ENCODE assay signal across 1 cellular context in genomic region chr1:2547210-2548067, GRCh38.
A peak's percentile ranks its signal among the peaks of the same experiment; 100 is the strongest.
TF ChIP-seq lines count a peak whose summit lies in the region.

No MANE protein-coding gene starts in this region.

TF ChIP-seq in HEK293, 187 proteins besides CTCF, POLR2A, EP300 and RAD21 (continued from another document and continues in another):
- no peak for TF ChIP-seq PRDM4 (tag by site-specific recombination; IDR thresholded peaks at IDR 0.05)
- TF ChIP-seq OVOL3 (tag by site-specific recombination; IDR thresholded peaks at IDR 0.05), result no peak
- TF ChIP-seq ZNF202 (tag by site-specific recombination; IDR thresholded peaks at IDR 0.05; ENCODE audit: borderline replicate concordance), result no peak
- TF ChIP-seq GLI2 (tag by site-specific recombination; IDR thresholded peaks at IDR 0.05; ENCODE audit: borderline replicate concordance, low read depth), result no peak
- TF ChIP-seq ZNF747 (tag by site-specific recombination; IDR thresholded peaks at IDR 0.05), result no peak
- no peak for TF ChIP-seq ZNF704 (tag by site-specific recombination; IDR thresholded peaks at IDR 0.05)
- TF ChIP-seq ZNF777 (tag by site-specific recombination; IDR thresholded peaks at IDR 0.05; ENCODE audit: borderline replicate concordance), result no peak
- TF ChIP-seq KLF17 (tag by site-specific recombination; IDR thresholded peaks at IDR 0.05), result no peak; the same call in 1 of the 2 replicates
- TF ChIP-seq ZNF404 (tag by site-specific recombination; IDR thresholded peaks at IDR 0.05), result no peak
- TF ChIP-seq ZBTB7A (tag by site-specific recombination; IDR thresholded peaks at IDR 0.05; ENCODE audit: low read depth), result no peak
- TF ChIP-seq ZSCAN18 (tag by site-specific recombination; IDR thresholded peaks at IDR 0.05), result no peak
- TF ChIP-seq ATF2 (tag by site-specific recombination; IDR thresholded peaks at IDR 0.05; ENCODE audit: low read depth), result no peak
- TF ChIP-seq ZFP37 (tag by site-specific recombination; IDR thresholded peaks at IDR 0.05), result no peak
- TF ChIP-seq ZNF791 (tag by site-specific recombination; IDR thresholded peaks at IDR 0.05), result no peak
- TF ChIP-seq ZNF701 (tag by site-specific recombination; IDR thresholded peaks at IDR 0.05), result no peak
- TF ChIP-seq ZNF292 (tag by site-specific recombination; IDR thresholded peaks at IDR 0.05; ENCODE audit: borderline replicate concordance, low read depth), result no peak
- TF ChIP-seq ZSCAN5A (tag by site-specific recombination; IDR thresholded peaks at IDR 0.05), result no peak
- TF ChIP-seq ZNF10 (tag by site-specific recombination; IDR thresholded peaks at IDR 0.05), result no peak
- no peak for TF ChIP-seq ZNF670 (tag by site-specific recombination; IDR thresholded peaks at IDR 0.05; ENCODE audit: low read depth)
- no peak for TF ChIP-seq MEIS1 (CRISPR knock-in tag; IDR thresholded peaks at IDR 0.05; ENCODE audit: borderline replicate concordance)
- no peak for TF ChIP-seq ZFP3 (tag by site-specific recombination; IDR thresholded peaks at IDR 0.05; ENCODE audit: low read depth)
- peak; percentile 2; the same call in 1 of the 2 replicates for TF ChIP-seq ZNF366 (tag by site-specific recombination; conservative IDR thresholded peaks at IDR 0.05)
- no peak for TF ChIP-seq PBX3 (CRISPR knock-in tag; IDR thresholded peaks at IDR 0.05)
- peak; percentile 41; the same call in 1 of the 2 replicates for TF ChIP-seq ZNF692 (tag by site-specific recombination; IDR thresholded peaks at IDR 0.05)
- no peak for TF ChIP-seq ZNF610 (tag by site-specific recombination; IDR thresholded peaks at IDR 0.05; ENCODE audit: borderline replicate concordance)
- TF ChIP-seq ZNF174 (tag by site-specific recombination; IDR thresholded peaks at IDR 0.05), result no peak
- no peak for TF ChIP-seq ZNF830 (tag by site-specific recombination; IDR thresholded peaks at IDR 0.05; ENCODE audit: low read depth)
- no peak for TF ChIP-seq ZNF560 (tag by site-specific recombination; IDR thresholded peaks at IDR 0.05; ENCODE audit: borderline replicate concordance)
- TF ChIP-seq ZNF2 (tag by site-specific recombination; IDR thresholded peaks at IDR 0.05), result no peak
- TF ChIP-seq ZNF26 (tag by site-specific recombination; IDR thresholded peaks at IDR 0.05), result no peak
- TF ChIP-seq ZEB2 (tag by site-specific recombination; IDR thresholded peaks at IDR 0.05), result peak; percentile 6; the same call in 1 of the 2 replicates
- TF ChIP-seq ZSCAN30 (tag by site-specific recombination; IDR thresholded peaks at IDR 0.05), result no peak
- no peak for TF ChIP-seq TSHZ1 (tag by site-specific recombination; IDR thresholded peaks at IDR 0.05; ENCODE audit: borderline replicate concordance)
- TF ChIP-seq PRDM1 (tag by site-specific recombination; IDR thresholded peaks at IDR 0.05), result no peak
- TF ChIP-seq ZNF140 (tag by site-specific recombination; IDR thresholded peaks at IDR 0.05), result no peak
- no peak for TF ChIP-seq MZF1 (tag by site-specific recombination; IDR thresholded peaks at IDR 0.05; ENCODE audit: borderline replicate concordance)
- TF ChIP-seq ZNF621 (tag by site-specific recombination; IDR thresholded peaks at IDR 0.05), result no peak
- TF ChIP-seq ZNF654 (tag by site-specific recombination; IDR thresholded peaks at IDR 0.05; ENCODE audit: low read depth), result no peak
- no peak for TF ChIP-seq ZBTB6 (tag by site-specific recombination; IDR thresholded peaks at IDR 0.05)
- TF ChIP-seq GLIS1 (tag by site-specific recombination; IDR thresholded peaks at IDR 0.05), result peak; percentile 96
- TF ChIP-seq ZNF155 (tag by site-specific recombination; IDR thresholded peaks at IDR 0.05), result no peak
- no peak for TF ChIP-seq MYNN (tag by site-specific recombination; IDR thresholded peaks at IDR 0.05; ENCODE audit: borderline replicate concordance)
- no peak for TF ChIP-seq ZNF677 (tag by site-specific recombination; IDR thresholded peaks at IDR 0.05)
- no peak; the same call in 1 of the 2 replicates for TF ChIP-seq ZNF394 (tag by site-specific recombination; IDR thresholded peaks at IDR 0.05; ENCODE audit: borderline replicate concordance)
- no peak for TF ChIP-seq ZNF660 (tag by site-specific recombination; IDR thresholded peaks at IDR 0.05)
- TF ChIP-seq ZNF423 (tag by site-specific recombination; IDR thresholded peaks at IDR 0.05), result peak; percentile 80
- TF ChIP-seq ZNF416 (tag by site-specific recombination; IDR thresholded peaks at IDR 0.05), result no peak
